2 cellular contexts compared by ENCODE assay signal in the genomic region with DNA sequence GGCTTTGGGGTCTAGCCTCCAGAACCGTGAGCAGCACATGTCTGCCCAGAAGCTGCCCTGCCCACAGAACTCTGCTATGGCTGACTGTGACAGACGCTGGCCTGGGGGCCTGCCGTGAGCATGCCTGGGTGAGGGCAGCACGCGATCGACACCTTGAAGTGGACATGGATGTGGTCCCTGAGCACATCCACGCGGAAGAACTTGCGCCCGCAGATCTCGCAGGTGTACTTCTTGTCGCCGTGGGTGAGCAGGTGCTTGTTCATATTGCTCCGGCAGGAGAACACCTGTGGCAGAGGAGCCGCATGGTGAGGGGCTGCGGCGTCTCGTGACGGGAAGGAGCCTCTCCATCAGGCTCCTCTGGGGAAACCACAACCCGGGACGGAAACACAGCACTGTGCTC.
TF ChIP-seq lines count a peak whose summit lies in the region.

No MANE protein-coding gene starts in this region.

TF ChIP-seq in GM12891, 5 proteins besides CTCF, POLR2A, EP300 and RAD21:
- TF ChIP-seq POU2F2 (IDR thresholded peaks at IDR 0.05; ENCODE audit: low read depth, low read length) (no peak), PAX5 (IDR thresholded peaks at IDR 0.05; ENCODE audit: insufficient read depth, low read length, severe bottlenecking) (no peak), TAF1 (IDR thresholded peaks at IDR 0.05; ENCODE audit: low read depth, low read length) (no peak), SPI1 (IDR thresholded peaks at IDR 0.05; ENCODE audit: low read depth, low read length) (no peak), POLR2AphosphoS5 (IDR thresholded peaks at IDR 0.05; ENCODE audit: low read depth, low read length) (no peak)
TF ChIP-seq in GM12891: peak in this region for 0.

TF ChIP-seq in H1, 55 proteins besides CTCF, POLR2A, EP300 and RAD21:
- TF ChIP-seq, protein P1, sequence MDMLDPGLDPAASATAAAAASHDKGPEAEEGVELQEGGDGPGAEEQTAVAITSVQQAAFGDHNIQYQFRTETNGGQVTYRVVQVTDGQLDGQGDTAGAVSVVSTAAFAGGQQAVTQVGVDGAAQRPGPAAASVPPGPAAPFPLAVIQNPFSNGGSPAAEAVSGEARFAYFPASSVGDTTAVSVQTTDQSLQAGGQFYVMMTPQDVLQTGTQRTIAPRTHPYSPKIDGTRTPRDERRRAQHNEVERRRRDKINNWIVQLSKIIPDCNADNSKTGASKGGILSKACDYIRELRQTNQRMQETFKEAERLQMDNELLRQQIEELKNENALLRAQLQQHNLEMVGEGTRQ (IDR thresholded peaks at IDR 0.05; ENCODE audit: low read length), result no peak
- no peak for TF ChIP-seq SIX5 (IDR thresholded peaks at IDR 0.05; ENCODE audit: low read depth, low read length)
- TF ChIP-seq JUN (IDR thresholded peaks at IDR 0.05; ENCODE audit: low read depth, low read length), result no peak
- TF ChIP-seq YY1 (IDR thresholded peaks at IDR 0.05; ENCODE audit: low read depth, low read length), result no peak
- TF ChIP-seq TCF12 (IDR thresholded peaks at IDR 0.05; ENCODE audit: low read depth, low read length), result no peak
- TF ChIP-seq CHD2 (IDR thresholded peaks at IDR 0.05; ENCODE audit: low read length), result no peak
TF ChIP-seq in H1: peak in this region for 0.
